ENCODE assay signal across 1 cellular context in the genomic region with DNA sequence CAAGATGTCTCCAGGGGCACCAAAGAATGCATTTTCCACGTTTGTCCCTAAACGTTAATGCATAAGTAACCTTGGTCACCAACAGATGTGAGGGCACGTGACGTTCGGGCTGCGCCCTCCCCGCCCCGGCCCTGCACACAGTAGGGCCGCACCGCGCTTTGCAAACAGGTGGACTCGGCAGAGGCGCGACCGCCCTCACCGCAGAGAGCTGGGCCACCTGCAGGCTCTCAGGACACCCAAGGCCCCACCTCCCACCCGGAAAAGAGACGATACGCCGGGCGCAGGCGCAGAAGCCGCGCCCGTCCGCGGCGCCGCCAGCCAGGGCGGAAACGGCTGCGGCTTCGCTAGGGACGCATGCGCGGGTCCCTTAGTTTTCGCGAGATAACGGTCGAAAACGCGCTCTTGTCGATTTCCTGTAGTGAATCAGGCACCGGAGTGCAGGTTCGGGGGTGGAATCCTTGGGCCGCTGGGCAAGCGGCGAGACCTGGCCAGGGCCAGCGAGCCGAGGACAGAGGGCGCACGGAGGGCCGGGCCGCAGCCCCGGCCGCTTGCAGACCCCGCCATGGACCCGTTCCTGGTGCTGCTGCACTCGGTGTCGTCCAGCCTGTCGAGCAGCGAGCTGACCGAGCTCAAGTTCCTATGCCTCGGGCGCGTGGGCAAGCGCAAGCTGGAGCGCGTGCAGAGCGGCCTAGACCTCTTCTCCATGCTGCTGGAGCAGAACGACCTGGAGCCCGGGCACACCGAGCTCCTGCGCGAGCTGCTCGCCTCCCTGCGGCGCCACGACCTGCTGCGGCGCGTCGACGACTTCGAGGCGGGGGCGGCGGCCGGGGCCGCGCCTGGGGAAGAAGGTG.
TF ChIP-seq lines count a peak whose summit lies in the region.

A gene with protein sequence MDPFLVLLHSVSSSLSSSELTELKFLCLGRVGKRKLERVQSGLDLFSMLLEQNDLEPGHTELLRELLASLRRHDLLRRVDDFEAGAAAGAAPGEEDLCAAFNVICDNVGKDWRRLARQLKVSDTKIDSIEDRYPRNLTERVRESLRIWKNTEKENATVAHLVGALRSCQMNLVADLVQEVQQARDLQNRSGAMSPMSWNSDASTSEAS (plus strand): TSS at position 399 of the 851 bp plus-strand sequence. CDS start 164 bp downstream, at position 563.

TF ChIP-seq in HepG2, 621 proteins besides CTCF, POLR2A, EP300 and RAD21 (continued from another document and continues in another):
- TF ChIP-seq, protein P1, sequence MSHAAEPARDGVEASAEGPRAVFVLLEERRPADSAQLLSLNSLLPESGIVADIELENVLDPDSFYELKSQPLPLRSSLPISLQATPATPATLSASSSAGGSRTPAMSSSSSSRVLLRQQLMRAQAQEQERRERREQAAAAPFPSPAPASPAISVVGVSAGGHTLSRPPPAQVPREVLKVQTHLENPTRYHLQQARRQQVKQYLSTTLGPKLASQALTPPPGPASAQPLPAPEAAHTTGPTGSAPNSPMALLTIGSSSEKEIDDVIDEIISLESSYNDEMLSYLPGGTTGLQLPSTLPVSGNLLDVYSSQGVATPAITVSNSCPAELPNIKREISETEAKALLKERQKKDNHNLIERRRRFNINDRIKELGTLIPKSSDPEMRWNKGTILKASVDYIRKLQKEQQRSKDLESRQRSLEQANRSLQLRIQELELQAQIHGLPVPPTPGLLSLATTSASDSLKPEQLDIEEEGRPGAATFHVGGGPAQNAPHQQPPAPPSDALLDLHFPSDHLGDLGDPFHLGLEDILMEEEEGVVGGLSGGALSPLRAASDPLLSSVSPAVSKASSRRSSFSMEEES (CRISPR knock-in tag; IDR thresholded peaks at IDR 0.05): peak; percentile 41; the same call in 1 of the 2 replicates
- TF ChIP-seq ZNF720 (CRISPR knock-in tag; IDR thresholded peaks at IDR 0.05) (no peak), NR3C1 (CRISPR knock-in tag; IDR thresholded peaks at IDR 0.05) (no peak), ZNF10 (CRISPR knock-in tag; IDR thresholded peaks at IDR 0.05; ENCODE audit: borderline replicate concordance, low read depth) (no peak), ZNF20 (CRISPR knock-in tag; IDR thresholded peaks at IDR 0.05) (no peak), CCDC6 (CRISPR knock-in tag; IDR thresholded peaks at IDR 0.05) (no peak), POLR2AphosphoS2 (IDR thresholded peaks at IDR 0.05; ENCODE audit: low read depth, low read length) (no peak), KLF15 (CRISPR knock-in tag; IDR thresholded peaks at IDR 0.05; ENCODE audit: borderline replicate concordance) (no peak), ZNF761 (CRISPR knock-in tag; conservative IDR thresholded peaks at IDR 0.05) (0 out of 2 replicates have a peak, but pooled peaks have one; percentile 70), ZNF790 (CRISPR knock-in tag; IDR thresholded peaks at IDR 0.05; ENCODE audit: borderline replicate concordance) (no peak), PCBP2 (optimal IDR thresholded peaks at IDR 0.05; ENCODE audit: low read depth, low read length, poor library complexity, severe bottlenecking) (no peak), KDM1A (CRISPR knock-in tag; IDR thresholded peaks at IDR 0.05) (no peak), ZNF850 (CRISPR knock-in tag; conservative IDR thresholded peaks at IDR 0.05) (no peak), KDM4B (CRISPR knock-in tag; IDR thresholded peaks at IDR 0.05) (no peak), ZNF230 (CRISPR knock-in tag; IDR thresholded peaks at IDR 0.05) (0 out of 2 replicates have a peak, but pooled peaks have one; percentile 52), BRD4 (CRISPR knock-in tag; IDR thresholded peaks at IDR 0.05) (peak; percentile 77; the same call in 1 of the 2 replicates), NRL (CRISPR knock-in tag; IDR thresholded peaks at IDR 0.05; ENCODE audit: borderline replicate concordance) (peak; percentile 44), EZH2 (conservative IDR thresholded peaks at IDR 0.05; ENCODE audit: low read depth, low read length) (no peak), ESRRA (CRISPR knock-in tag; IDR thresholded peaks at IDR 0.05; ENCODE audit: low read depth) (no peak; the same call in 1 of the 2 replicates), ZNF766 (CRISPR knock-in tag; IDR thresholded peaks at IDR 0.05; ENCODE audit: borderline replicate concordance) (peak; percentile 57; the same call in 1 of the 2 replicates), IRX3 (CRISPR knock-in tag; IDR thresholded peaks at IDR 0.05; ENCODE audit: borderline replicate concordance, low read depth) (no peak), REL (CRISPR knock-in tag; conservative IDR thresholded peaks at IDR 0.05) (peak; percentile 74), XBP1 (CRISPR knock-in tag; IDR thresholded peaks at IDR 0.05) (no peak), ZNF678 (CRISPR knock-in tag; IDR thresholded peaks at IDR 0.05) (no peak)
- TF ChIP-seq, protein P2, sequence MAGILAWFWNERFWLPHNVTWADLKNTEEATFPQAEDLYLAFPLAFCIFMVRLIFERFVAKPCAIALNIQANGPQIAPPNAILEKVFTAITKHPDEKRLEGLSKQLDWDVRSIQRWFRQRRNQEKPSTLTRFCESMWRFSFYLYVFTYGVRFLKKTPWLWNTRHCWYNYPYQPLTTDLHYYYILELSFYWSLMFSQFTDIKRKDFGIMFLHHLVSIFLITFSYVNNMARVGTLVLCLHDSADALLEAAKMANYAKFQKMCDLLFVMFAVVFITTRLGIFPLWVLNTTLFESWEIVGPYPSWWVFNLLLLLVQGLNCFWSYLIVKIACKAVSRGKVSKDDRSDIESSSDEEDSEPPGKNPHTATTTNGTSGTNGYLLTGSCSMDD (CRISPR knock-in tag; IDR thresholded peaks at IDR 0.05): peak; percentile 30; the same call in 1 of the 2 replicates
- TF ChIP-seq, protein P3, sequence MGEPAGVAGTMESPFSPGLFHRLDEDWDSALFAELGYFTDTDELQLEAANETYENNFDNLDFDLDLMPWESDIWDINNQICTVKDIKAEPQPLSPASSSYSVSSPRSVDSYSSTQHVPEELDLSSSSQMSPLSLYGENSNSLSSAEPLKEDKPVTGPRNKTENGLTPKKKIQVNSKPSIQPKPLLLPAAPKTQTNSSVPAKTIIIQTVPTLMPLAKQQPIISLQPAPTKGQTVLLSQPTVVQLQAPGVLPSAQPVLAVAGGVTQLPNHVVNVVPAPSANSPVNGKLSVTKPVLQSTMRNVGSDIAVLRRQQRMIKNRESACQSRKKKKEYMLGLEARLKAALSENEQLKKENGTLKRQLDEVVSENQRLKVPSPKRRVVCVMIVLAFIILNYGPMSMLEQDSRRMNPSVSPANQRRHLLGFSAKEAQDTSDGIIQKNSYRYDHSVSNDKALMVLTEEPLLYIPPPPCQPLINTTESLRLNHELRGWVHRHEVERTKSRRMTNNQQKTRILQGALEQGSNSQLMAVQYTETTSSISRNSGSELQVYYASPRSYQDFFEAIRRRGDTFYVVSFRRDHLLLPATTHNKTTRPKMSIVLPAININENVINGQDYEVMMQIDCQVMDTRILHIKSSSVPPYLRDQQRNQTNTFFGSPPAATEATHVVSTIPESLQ (CRISPR knock-in tag; conservative IDR thresholded peaks at IDR 0.05): no peak; the same call in 1 of the 2 replicates
- TF ChIP-seq, protein P4, sequence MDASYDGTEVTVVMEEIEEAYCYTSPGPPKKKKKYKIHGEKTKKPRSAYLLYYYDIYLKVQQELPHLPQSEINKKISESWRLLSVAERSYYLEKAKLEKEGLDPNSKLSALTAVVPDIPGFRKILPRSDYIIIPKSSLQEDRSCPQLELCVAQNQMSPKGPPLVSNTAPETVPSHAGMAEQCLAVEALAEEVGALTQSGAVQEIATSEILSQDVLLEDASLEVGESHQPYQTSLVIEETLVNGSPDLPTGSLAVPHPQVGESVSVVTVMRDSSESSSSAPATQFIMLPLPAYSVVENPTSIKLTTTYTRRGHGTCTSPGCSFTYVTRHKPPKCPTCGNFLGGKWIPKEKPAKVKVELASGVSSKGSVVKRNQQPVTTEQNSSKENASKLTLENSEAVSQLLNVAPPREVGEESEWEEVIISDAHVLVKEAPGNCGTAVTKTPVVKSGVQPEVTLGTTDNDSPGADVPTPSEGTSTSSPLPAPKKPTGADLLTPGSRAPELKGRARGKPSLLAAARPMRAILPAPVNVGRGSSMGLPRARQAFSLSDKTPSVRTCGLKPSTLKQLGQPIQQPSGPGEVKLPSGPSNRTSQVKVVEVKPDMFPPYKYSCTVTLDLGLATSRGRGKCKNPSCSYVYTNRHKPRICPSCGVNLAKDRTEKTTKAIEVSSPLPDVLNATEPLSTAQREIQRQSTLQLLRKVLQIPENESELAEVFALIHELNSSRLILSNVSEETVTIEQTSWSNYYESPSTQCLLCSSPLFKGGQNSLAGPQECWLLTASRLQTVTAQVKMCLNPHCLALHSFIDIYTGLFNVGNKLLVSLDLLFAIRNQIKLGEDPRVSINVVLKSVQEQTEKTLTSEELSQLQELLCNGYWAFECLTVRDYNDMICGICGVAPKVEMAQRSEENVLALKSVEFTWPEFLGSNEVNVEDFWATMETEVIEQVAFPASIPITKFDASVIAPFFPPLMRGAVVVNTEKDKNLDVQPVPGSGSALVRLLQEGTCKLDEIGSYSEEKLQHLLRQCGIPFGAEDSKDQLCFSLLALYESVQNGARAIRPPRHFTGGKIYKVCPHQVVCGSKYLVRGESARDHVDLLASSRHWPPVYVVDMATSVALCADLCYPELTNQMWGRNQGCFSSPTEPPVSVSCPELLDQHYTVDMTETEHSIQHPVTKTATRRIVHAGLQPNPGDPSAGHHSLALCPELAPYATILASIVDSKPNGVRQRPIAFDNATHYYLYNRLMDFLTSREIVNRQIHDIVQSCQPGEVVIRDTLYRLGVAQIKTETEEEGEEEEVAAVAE (CRISPR knock-in tag; IDR thresholded peaks at IDR 0.05; ENCODE audit: borderline replicate concordance): no peak
- TF ChIP-seq, protein P5, sequence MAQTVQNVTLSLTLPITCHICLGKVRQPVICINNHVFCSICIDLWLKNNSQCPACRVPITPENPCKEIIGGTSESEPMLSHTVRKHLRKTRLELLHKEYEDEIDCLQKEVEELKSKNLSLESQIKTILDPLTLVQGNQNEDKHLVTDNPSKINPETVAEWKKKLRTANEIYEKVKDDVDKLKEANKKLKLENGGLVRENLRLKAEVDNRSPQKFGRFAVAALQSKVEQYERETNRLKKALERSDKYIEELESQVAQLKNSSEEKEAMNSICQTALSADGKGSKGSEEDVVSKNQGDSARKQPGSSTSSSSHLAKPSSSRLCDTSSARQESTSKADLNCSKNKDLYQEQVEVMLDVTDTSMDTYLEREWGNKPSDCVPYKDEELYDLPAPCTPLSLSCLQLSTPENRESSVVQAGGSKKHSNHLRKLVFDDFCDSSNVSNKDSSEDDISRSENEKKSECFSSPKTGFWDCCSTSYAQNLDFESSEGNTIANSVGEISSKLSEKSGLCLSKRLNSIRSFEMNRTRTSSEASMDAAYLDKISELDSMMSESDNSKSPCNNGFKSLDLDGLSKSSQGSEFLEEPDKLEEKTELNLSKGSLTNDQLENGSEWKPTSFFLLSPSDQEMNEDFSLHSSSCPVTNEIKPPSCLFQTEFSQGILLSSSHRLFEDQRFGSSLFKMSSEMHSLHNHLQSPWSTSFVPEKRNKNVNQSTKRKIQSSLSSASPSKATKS (CRISPR knock-in tag; IDR thresholded peaks at IDR 0.05): no peak
- TF ChIP-seq, protein P6, sequence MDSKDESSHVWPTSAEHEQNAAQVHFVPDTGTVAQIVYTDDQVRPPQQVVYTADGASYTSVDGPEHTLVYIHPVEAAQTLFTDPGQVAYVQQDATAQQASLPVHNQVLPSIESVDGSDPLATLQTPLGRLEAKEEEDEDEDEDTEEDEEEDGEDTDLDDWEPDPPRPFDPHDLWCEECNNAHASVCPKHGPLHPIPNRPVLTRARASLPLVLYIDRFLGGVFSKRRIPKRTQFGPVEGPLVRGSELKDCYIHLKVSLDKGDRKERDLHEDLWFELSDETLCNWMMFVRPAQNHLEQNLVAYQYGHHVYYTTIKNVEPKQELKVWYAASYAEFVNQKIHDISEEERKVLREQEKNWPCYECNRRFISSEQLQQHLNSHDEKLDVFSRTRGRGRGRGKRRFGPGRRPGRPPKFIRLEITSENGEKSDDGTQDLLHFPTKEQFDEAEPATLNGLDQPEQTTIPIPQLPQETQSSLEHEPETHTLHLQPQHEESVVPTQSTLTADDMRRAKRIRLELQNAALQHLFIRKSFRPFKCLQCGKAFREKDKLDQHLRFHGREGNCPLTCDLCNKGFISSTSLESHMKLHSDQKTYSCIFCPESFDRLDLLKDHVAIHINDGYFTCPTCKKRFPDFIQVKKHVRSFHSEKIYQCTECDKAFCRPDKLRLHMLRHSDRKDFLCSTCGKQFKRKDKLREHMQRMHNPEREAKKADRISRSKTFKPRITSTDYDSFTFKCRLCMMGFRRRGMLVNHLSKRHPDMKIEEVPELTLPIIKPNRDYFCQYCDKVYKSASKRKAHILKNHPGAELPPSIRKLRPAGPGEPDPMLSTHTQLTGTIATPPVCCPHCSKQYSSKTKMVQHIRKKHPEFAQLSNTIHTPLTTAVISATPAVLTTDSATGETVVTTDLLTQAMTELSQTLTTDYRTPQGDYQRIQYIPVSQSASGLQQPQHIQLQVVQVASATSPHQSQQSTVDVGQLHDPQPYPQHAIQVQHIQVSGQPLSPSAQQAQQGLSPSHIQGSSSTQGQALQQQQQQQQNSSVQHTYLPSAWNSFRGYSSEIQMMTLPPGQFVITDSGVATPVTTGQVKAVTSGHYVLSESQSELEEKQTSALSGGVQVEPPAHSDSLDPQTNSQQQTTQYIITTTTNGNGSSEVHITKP (CRISPR knock-in tag; IDR thresholded peaks at IDR 0.05; ENCODE audit: low read depth): no peak
- TF ChIP-seq, protein P7, sequence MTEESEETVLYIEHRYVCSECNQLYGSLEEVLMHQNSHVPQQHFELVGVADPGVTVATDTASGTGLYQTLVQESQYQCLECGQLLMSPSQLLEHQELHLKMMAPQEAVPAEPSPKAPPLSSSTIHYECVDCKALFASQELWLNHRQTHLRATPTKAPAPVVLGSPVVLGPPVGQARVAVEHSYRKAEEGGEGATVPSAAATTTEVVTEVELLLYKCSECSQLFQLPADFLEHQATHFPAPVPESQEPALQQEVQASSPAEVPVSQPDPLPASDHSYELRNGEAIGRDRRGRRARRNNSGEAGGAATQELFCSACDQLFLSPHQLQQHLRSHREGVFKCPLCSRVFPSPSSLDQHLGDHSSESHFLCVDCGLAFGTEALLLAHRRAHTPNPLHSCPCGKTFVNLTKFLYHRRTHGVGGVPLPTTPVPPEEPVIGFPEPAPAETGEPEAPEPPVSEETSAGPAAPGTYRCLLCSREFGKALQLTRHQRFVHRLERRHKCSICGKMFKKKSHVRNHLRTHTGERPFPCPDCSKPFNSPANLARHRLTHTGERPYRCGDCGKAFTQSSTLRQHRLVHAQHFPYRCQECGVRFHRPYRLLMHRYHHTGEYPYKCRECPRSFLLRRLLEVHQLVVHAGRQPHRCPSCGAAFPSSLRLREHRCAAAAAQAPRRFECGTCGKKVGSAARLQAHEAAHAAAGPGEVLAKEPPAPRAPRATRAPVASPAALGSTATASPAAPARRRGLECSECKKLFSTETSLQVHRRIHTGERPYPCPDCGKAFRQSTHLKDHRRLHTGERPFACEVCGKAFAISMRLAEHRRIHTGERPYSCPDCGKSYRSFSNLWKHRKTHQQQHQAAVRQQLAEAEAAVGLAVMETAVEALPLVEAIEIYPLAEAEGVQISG (CRISPR knock-in tag; IDR thresholded peaks at IDR 0.05): peak; percentile 60; the same call in 1 of the 2 replicates
